ENCODE assay signal across 1 cellular context in the genomic region with DNA sequence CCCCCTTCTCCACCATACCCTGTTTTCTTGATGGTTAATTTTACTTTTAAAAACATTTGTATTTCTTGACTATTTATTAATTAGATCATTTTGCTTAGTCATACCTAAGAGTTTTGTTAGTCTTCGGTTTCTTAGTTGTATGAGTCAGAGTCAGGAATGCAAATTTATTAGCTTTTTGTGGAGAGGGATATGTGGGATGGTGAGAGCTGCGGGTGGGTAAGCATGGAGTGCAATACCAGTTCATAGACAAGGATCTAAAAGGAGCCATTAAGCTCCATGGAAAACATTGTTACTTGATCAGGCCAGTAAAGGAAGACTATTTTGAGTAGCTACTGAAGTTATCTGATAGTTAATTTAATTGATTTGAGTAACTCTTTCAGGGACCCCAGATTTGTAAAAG.
TF ChIP-seq lines count a peak whose summit lies in the region.

No MANE protein-coding gene starts in this region.

TF ChIP-seq in K562, 482 proteins besides CTCF, POLR2A, EP300 and RAD21 (continued from another document):
- TF ChIP-seq, protein P1, sequence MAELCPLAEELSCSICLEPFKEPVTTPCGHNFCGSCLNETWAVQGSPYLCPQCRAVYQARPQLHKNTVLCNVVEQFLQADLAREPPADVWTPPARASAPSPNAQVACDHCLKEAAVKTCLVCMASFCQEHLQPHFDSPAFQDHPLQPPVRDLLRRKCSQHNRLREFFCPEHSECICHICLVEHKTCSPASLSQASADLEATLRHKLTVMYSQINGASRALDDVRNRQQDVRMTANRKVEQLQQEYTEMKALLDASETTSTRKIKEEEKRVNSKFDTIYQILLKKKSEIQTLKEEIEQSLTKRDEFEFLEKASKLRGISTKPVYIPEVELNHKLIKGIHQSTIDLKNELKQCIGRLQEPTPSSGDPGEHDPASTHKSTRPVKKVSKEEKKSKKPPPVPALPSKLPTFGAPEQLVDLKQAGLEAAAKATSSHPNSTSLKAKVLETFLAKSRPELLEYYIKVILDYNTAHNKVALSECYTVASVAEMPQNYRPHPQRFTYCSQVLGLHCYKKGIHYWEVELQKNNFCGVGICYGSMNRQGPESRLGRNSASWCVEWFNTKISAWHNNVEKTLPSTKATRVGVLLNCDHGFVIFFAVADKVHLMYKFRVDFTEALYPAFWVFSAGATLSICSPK (IDR thresholded peaks at IDR 0.05; ENCODE audit: borderline replicate concordance): no peak
- peak; percentile 81 for TF ChIP-seq MAFG (tag; conservative IDR thresholded peaks at IDR 0.05)
